ENCODE assay signal across 14 cellular contexts in genomic region chr11:79121351-79121750, GRCh38.
DNase-seq lines count a peak whose midpoint lies in the region; ATAC-seq and TF ChIP-seq lines count a peak whose summit lies in the region.
"Had no signal": no experiment of that assay in that cellular context is flagged by ENCODE, and none has a peak within 500 bp of the region (broad histone marks: within the 10 kb centered on the region; RNA-seq: fewer than 3 reads in every experiment).

No MANE protein-coding gene starts in this region.

- H3K9me3 Mint-ChIP-seq in nephron, result peaks cover 14% of the 10 kb centered on the region
- H3K9me3 Mint-ChIP-seq in effector memory CD8-positive, alpha-beta T cell, result peaks cover 2 to 10% of the 10 kb centered on the region in 2 donors

- no peak overlapping the region for H3K27ac ChIP-seq in right atrium auricular region

- ATAC-seq in effector memory CD8-positive, alpha-beta T cell (replicated peaks), result no peak
- ATAC-seq: Panc1 had no signal

- no peaks in the 10 kb centered on the region for H3K27me3 Mint-ChIP-seq in nephron (ENCODE audit: low read depth)
- H3K27me3 Mint-ChIP-seq in effector memory CD8-positive, alpha-beta T cell, result no peaks in the 10 kb centered on the region

- peak overlapping the region; percentile 57 to 83 (median 70) for H3K27ac Mint-ChIP-seq in nephron
- H3K27ac Mint-ChIP-seq in effector memory CD8-positive, alpha-beta T cell, result no peak overlapping the region
- H3K27ac Mint-ChIP-seq: activated naive CD8-positive, alpha-beta T cell; T-helper 1 cell treated with Interleukin-12 subunit alpha and Interleukin-12 subunit beta and Interleukin-4 antibody, amounts not matched to agents 30 μg/mL and 1 μg/mL, for 36 hours had no signal

- peaks cover 1 to 10% of the 10 kb centered on the region in 2 donors for H3K9me3 ChIP-seq in right atrium auricular region

- peaks cover 40% of the 10 kb centered on the region for H3K4me1 Mint-ChIP-seq in nephron
- H3K4me1 Mint-ChIP-seq in effector memory CD8-positive, alpha-beta T cell (ENCODE audit: low read depth in 2 of 2), result no peaks in the 10 kb centered on the region

- peak overlapping the region in 1 of 3 experiments; percentile 18 for H3K4me3 Mint-ChIP-seq in nephron
- no peak overlapping the region for H3K4me3 Mint-ChIP-seq in effector memory CD8-positive, alpha-beta T cell
- H3K4me3 Mint-ChIP-seq: activated naive CD8-positive, alpha-beta T cell; T-helper 1 cell treated with Interleukin-12 subunit alpha and Interleukin-12 subunit beta and Interleukin-4 antibody, amounts not matched to agents 30 μg/mL and 1 μg/mL, for 36 hours had no signal

- DNase-seq in DMS53 treated with DMSO at 0.1 percent for 48 hours (lab: John Stamatoyannopoulos, UW; ENCODE audit: unreplicated experiment), result peak; percentile 34
- peak; percentile 65 for DNase-seq in NCI-H2171 treated with DMSO at 0.1 percent for 48 hours (lab: John Stamatoyannopoulos, UW)
- peak; percentile 56 for DNase-seq in astrocyte of the hippocampus (ENCODE audit: low read depth, low spot score)
- no peak for DNase-seq in activated CD4-positive, alpha-beta T cell treated with anti-CD3 and anti-CD28 coated beads, Interleukin-2, amount 50 U/mL, for 4 hours
- no peak for DNase-seq in HK-2 (ENCODE audit: unreplicated experiment)
- no peak for DNase-seq in right atrium auricular region (ENCODE audit: low spot score)
- no peak for DNase-seq in effector memory CD8-positive, alpha-beta T cell
- DNase-seq: Caco-2; NCI-H2227 treated with DMSO at 0.1 percent for 48 hours; stimulated activated naive CD4-positive, alpha-beta T cell treated with Interleukin-2 at 50 U/mL for 16 hours had no signal

- TF ChIP-seq CTCF in nephron (IDR thresholded peaks at IDR 0.05; ENCODE audit: unreplicated experiment in 3 of 3), result no peak
- no peak for TF ChIP-seq CTCF in right atrium auricular region (IDR thresholded peaks at IDR 0.05)

- no peak overlapping the region for H3K4me3 ChIP-seq in right atrium auricular region

- no peaks in the 10 kb centered on the region for H3K36me3 ChIP-seq in right atrium auricular region

- no peaks in the 10 kb centered on the region for H3K4me1 ChIP-seq in right atrium auricular region
- H3K4me1 ChIP-seq: Caco-2 had no signal

- peaks cover 18% of the 10 kb centered on the region for H3K36me3 Mint-ChIP-seq in nephron (ENCODE audit: low read depth)
- H3K36me3 Mint-ChIP-seq in effector memory CD8-positive, alpha-beta T cell (ENCODE audit: insufficient read depth), result no peaks in the 10 kb centered on the region

- no peaks in the 10 kb centered on the region for H3K27me3 ChIP-seq in right atrium auricular region

Comparison
In these comparisons a context has a peak if more than half of its experiments do, and no peak if none do; other contexts are left out.
1. DNase-seq: peak in DMS53 treated with DMSO at 0.1 percent for 48 hours (single experiment), NCI-H2171 treated with DMSO at 0.1 percent for 48 hours (single experiment) and astrocyte of the hippocampus (single experiment); none in activated CD4-positive, alpha-beta T cell treated with anti-CD3 and anti-CD28 coated beads, Interleukin-2, amount 50 U/mL, for 4 hours (0 of 2), HK-2 (single experiment), right atrium auricular region (single experiment) and effector memory CD8-positive, alpha-beta T cell (0 of 3).
2. H3K27ac Mint-ChIP-seq: peak in nephron (3 of 3); none in effector memory CD8-positive, alpha-beta T cell (0 of 2).